29 cellular contexts compared by ENCODE assay signal in genomic region chr12:46082473-46082872, GRCh38.
"Had no signal": no experiment of that assay in that cellular context is flagged by ENCODE, and none has a peak within 500 bp of the region (broad histone marks: within the 10 kb centered on the region; RNA-seq: fewer than 3 reads in every experiment).

No MANE protein-coding gene starts in this region.

- H3K79me2 ChIP-seq: hepatocyte, parathyroid adenoma had no signal

- H2AFZ ChIP-seq: hepatocyte, neural progenitor cell, parathyroid adenoma had no signal

- H3K4me1 ChIP-seq: lower lobe of right lung, neural progenitor cell, parathyroid adenoma, stomach, testis, thyroid gland, transverse colon, upper lobe of left lung, vagina had no signal

- H3K27me3 Mint-ChIP-seq: naive B cell; progenitor cell of endocrine pancreas; stimulated activated naive B cell treated with anti-CD40 and anti-IgM and Interleukin-4, amounts not matched to agents 10 μg/mL and 1 μg/mL and 100 μg/mL, for 72 hours had no signal

- H3K36me3 ChIP-seq: lower lobe of right lung, neural progenitor cell, neutrophil, stomach, thyroid gland, transverse colon, upper lobe of left lung, vagina had no signal

- H3K4me3 Mint-ChIP-seq: mesothelial cell of epicardium; naive B cell; natural killer cell; nephron progenitor cell; neural progenitor cell; stimulated activated naive B cell treated with anti-CD40 and anti-IgM and Interleukin-4, amounts not matched to agents 10 μg/mL and 1 μg/mL and 100 μg/mL, for 72 hours had no signal

- H3K4me2 ChIP-seq: hepatocyte, neural progenitor cell had no signal

- H3K27me3 ChIP-seq: hepatocyte, neural progenitor cell, neutrophil, stomach, testis, thyroid gland, transverse colon, upper lobe of left lung, vagina had no signal

- DNase-seq: islet precursor cell; left cardiac atrium; lower lobe of right lung; mesendoderm; naive B cell; natural killer cell; nephron progenitor cell; occipital lobe; retina; right cardiac atrium; stimulated activated CD4-positive, alpha-beta T cell treated with anti-CD3 and anti-CD28 coated beads, Interleukin-12 subunit alpha, Interleukin-12 subunit beta, amount 100 ng/mL, for 4 hours; stimulated activated CD4-positive, alpha-beta T cell treated with anti-CD3 and anti-CD28 coated beads, Interleukin-15, amount 100 ng/mL, for 24 hours; stimulated activated CD4-positive, alpha-beta T cell treated with anti-CD3 and anti-CD28 coated beads, Interleukin-2, amount 100 ng/mL, for 24 hours; stimulated activated CD4-positive, alpha-beta T cell treated with anti-CD3 and anti-CD28 coated beads, Interleukin-4, amount 100 ng/mL, for 1 hour; stimulated activated naive B cell treated with anti-CD40 and anti-IgM and Interleukin-4, amounts not matched to agents 10 μg/mL and 1 μg/mL and 100 μg/mL, for 72 hours; stimulated activated naive CD8-positive, alpha-beta T cell treated with anti-CD3 and anti-CD28 coated beads, Interleukin-15, Interleukin-2, amounts not matched to agents 100 U/mL and 50 U/mL, for 24 hours; stomach; testis; thyroid gland; transverse colon; upper lobe of left lung had no signal

- H3K9me3 ChIP-seq: lower lobe of right lung, neutrophil, testis, thyroid gland, vagina had no signal

- H3K27ac Mint-ChIP-seq: mesothelial cell of epicardium; natural killer cell; nephron progenitor cell; neural progenitor cell; progenitor cell of endocrine pancreas; stimulated activated naive B cell treated with anti-CD40 and anti-IgM and Interleukin-4, amounts not matched to agents 10 μg/mL and 1 μg/mL and 100 μg/mL, for 72 hours had no signal

- H3K27ac ChIP-seq: hepatocyte, lower lobe of right lung, neural progenitor cell, neutrophil, parathyroid adenoma, skin epidermis, stomach, testis, thyroid gland, transverse colon, upper lobe of left lung, vagina had no signal

- H3K9ac ChIP-seq: neural progenitor cell, parathyroid adenoma had no signal

- H3K4me3 ChIP-seq: hepatocyte, lower lobe of right lung, neural progenitor cell, skin epidermis, stomach, testis, thyroid gland, transverse colon, upper lobe of left lung, vagina had no signal

- H3K4me1 Mint-ChIP-seq: mesothelial cell of epicardium, natural killer cell, neural progenitor cell had no signal
